ENCODE assay signal across 13 cellular contexts in genomic region chr17:38933962-38934361, GRCh38. TPM values are rescaled to one million over a fixed set of nuclear protein-coding genes. Genes with fewer than 3 reads are reported as not detected.
A peak's percentile ranks its signal among the peaks of the same experiment; 100 is the strongest.
DNase-seq lines count a peak whose midpoint lies in the region; ATAC-seq and TF ChIP-seq lines count a peak whose summit lies in the region.
"Not testable (repeated sequence)": the region's sequence is repeated elsewhere in the genome, so short reads cannot be mapped to it uniquely, and the experiment has no call there.
"Had no signal": no experiment of that assay in that cellular context is flagged by ENCODE, and none has a peak within 500 bp of the region (broad histone marks: within the 10 kb centered on the region; RNA-seq: fewer than 3 reads in every experiment).

No MANE protein-coding gene starts in this region.

- H2AFZ ChIP-seq in osteoblast (ENCODE audit: low read length), result not testable (repeated sequence)

- peak overlapping the region; percentile 36 for H3K27ac Mint-ChIP-seq in chondrocyte (ENCODE audit: unreplicated experiment)

- not testable (repeated sequence) for H3K27ac ChIP-seq in HEK293 (ENCODE audit: extremely low read depth, low read depth, low read length); osteoblast (ENCODE audit: low read depth, low read length)
- H3K27ac ChIP-seq in thoracic aorta, result peak overlapping the region; percentile 57 to 63

- DNase-seq in RKO (ENCODE audit: low spot score) (peak; percentile 31), amniotic epithelial cell (ENCODE audit: low read depth) (peak; percentile 50), epithelial cell of esophagus (ENCODE audit: low read depth) (peak; percentile 15), osteoblast (ENCODE audit: insufficient read length, low spot score, missing footprints) (peak; percentile 82)
- DNase-seq in chondrocyte (ENCODE audit: low spot score); thoracic aorta (ENCODE audit: low spot score): not testable (repeated sequence)

- POLR2A ChIA-PET in HEK293 (lab: Yijun Ruan, JAX), result not testable (repeated sequence)

- not testable (repeated sequence) for H3K27me3 ChIP-seq in osteoblast (ENCODE audit: insufficient read depth, low read length); thoracic aorta (replicated peaks; ENCODE audit: insufficient read depth)

- peaks cover 31% of the 10 kb centered on the region for H3K4me1 Mint-ChIP-seq in chondrocyte (ENCODE audit: low read depth)

- H3K9me3 ChIP-seq in HEK293 (ENCODE audit: control insufficient read depth, insufficient read depth, low read depth, low read length); osteoblast (ENCODE audit: low read depth, low read length); thoracic aorta: not testable (repeated sequence)

- not testable (repeated sequence) for H3K9me3 Mint-ChIP-seq in chondrocyte (ENCODE audit: low read depth)

- CTCF ChIA-PET in HEK293 (lab: Yijun Ruan, JAX), result interaction anchor here (2.0 to 2.9 kb wide), 2 partner anchors 10 to 219 kb away, joined by 9 to 15 read pairs; partner anchors contain the start of gene LASP1NB

- H3K4me1 ChIP-seq in HEK293 (ENCODE audit: control insufficient read depth, insufficient read depth, low read length); osteoblast (ENCODE audit: insufficient read depth, low read length): not testable (repeated sequence)
- peaks cover 3 to 23% of the 10 kb centered on the region in 2 donors for H3K4me1 ChIP-seq in thoracic aorta (ENCODE audit: control insufficient read depth in 1 of 2, low read depth in 2 of 2)

- not testable (repeated sequence) for H4K20me1 ChIP-seq in osteoblast (ENCODE audit: insufficient read depth, low read length)

- not testable (repeated sequence) for ATAC-seq in thoracic aorta (ENCODE audit: insufficient number of reproducible peaks, low FRiP score, low read depth)

- not testable (repeated sequence) for H3K4me3 Mint-ChIP-seq in chondrocyte (ENCODE audit: unreplicated experiment)

- H3K27me3 Mint-ChIP-seq in chondrocyte (ENCODE audit: low read depth), result not testable (repeated sequence)

- TF ChIP-seq CTCF in HEK293 (tag by site-specific recombination; IDR thresholded peaks at IDR 0.05); chondrocyte (IDR thresholded peaks at IDR 0.05); epithelial cell of esophagus (IDR thresholded peaks at IDR 0.05; ENCODE audit: insufficient read depth, low read depth, low read length, missing control alignments); osteoblast (IDR thresholded peaks at IDR 0.05; ENCODE audit: extremely low read depth, low read depth, low read length); thoracic aorta (IDR thresholded peaks at IDR 0.05): not testable (repeated sequence)

- not testable (repeated sequence) for H3K4me3 ChIP-seq in HEK293 (ENCODE audit: low read depth, low read length); epithelial cell of esophagus (ENCODE audit: low read length); osteoblast (ENCODE audit: insufficient read depth, low read length); thoracic aorta

- H3K79me2 ChIP-seq in osteoblast (ENCODE audit: insufficient read depth, low read length), result not testable (repeated sequence)

- not testable (repeated sequence) for H3K36me3 Mint-ChIP-seq in chondrocyte (ENCODE audit: low read depth)

- not testable (repeated sequence) for H3K4me2 ChIP-seq in osteoblast (ENCODE audit: insufficient read depth, low read length)

- H3K36me3 ChIP-seq in HEK293 (ENCODE audit: control insufficient read depth in 2 of 2, insufficient read depth in 1 of 2, low read length in 2 of 2); osteoblast (ENCODE audit: insufficient read depth, low read length); thoracic aorta: not testable (repeated sequence)

TF ChIP-seq in HEK293, 187 proteins besides CTCF, POLR2A, EP300 and RAD21:
- 0 out of 2 replicates have a peak, but pooled peaks have one; percentile 29 for TF ChIP-seq ZNF600 (tag by site-specific recombination; IDR thresholded peaks at IDR 0.05)
- TF ChIP-seq ZNF580 (tag by site-specific recombination; IDR thresholded peaks at IDR 0.05), result 0 out of 2 replicates have a peak, but pooled peaks have one; percentile 38

RNA-seq across cellular contexts. Expression of gene FBXO47, which starts 33.2 kb away (rescaled TPM):
- not detected in 3 replicates for total RNA-seq in chondrocyte
- total RNA-seq in osteoblast, result not detected in 2 replicates
- total RNA-seq in thoracic aorta, result not detected
- total RNA-seq: A172; CD4-positive, CD25-positive, alpha-beta regulatory T cell; CD8-positive, alpha-beta memory T cell; H1; H9; HepG2 had no signal
